1 cellular context compared by ENCODE assay signal in genomic region chr18:3655637-3656050, GRCh38.
A peak's percentile ranks its signal among the peaks of the same experiment; 100 is the strongest.
TF ChIP-seq lines count a peak whose summit lies in the region.

No MANE protein-coding gene starts in this region.

TF ChIP-seq in K562, 482 proteins besides CTCF, POLR2A, EP300 and RAD21 (continued from another document and continues in another):
- TF ChIP-seq GMEB1 (CRISPR knock-in tag; IDR thresholded peaks at IDR 0.05) (no peak; the same call in 1 of the 2 replicates), RBM14 (IDR thresholded peaks at IDR 0.05; ENCODE audit: borderline replicate concordance, insufficient read depth, low read depth, low read length) (no peak), TSC22D4 (tag; IDR thresholded peaks at IDR 0.05) (no peak), BRD4 (IDR thresholded peaks at IDR 0.05) (no peak; the same call in 1 of the 2 replicates), SFPQ (IDR thresholded peaks at IDR 0.05; ENCODE audit: low read depth, low read length) (no peak), CLOCK (CRISPR knock-in tag; IDR thresholded peaks at IDR 0.05; ENCODE audit: borderline replicate concordance) (peak; percentile 74; the same call in 1 of the 2 replicates), STAT5A (IDR thresholded peaks at IDR 0.05; ENCODE audit: borderline replicate concordance, low read length) (no peak), ZNF668 (CRISPR knock-in tag; IDR thresholded peaks at IDR 0.05) (peak; percentile 80; the same call in 1 of the 2 replicates), FOXA1 (IDR thresholded peaks at IDR 0.05; ENCODE audit: borderline replicate concordance) (no peak), ZNF408 (CRISPR knock-in tag; IDR thresholded peaks at IDR 0.05; ENCODE audit: low read depth) (no peak), TCF7 (IDR thresholded peaks at IDR 0.05; ENCODE audit: borderline replicate concordance) (no peak), HNRNPLL (IDR thresholded peaks at IDR 0.05; ENCODE audit: low read depth, low read length, poor library complexity, severe bottlenecking) (no peak), NFYB (IDR thresholded peaks at IDR 0.05; ENCODE audit: extremely low read depth, insufficient read length) (no peak), ZNF707 (CRISPR knock-in tag; conservative IDR thresholded peaks at IDR 0.05) (no peak), TCF7L2 (IDR thresholded peaks at IDR 0.05; ENCODE audit: low read depth, low read length) (no peak), USF1 (CRISPR knock-in tag; IDR thresholded peaks at IDR 0.05) (no peak), KLF16 (IDR thresholded peaks at IDR 0.05) (no peak), HDAC8 (tag; IDR thresholded peaks at IDR 0.05) (peak; percentile 87), BDP1 (IDR thresholded peaks at IDR 0.05; ENCODE audit: insufficient read depth, insufficient read length) (no peak), ZBTB26 (CRISPR knock-in tag; IDR thresholded peaks at IDR 0.05) (0 out of 2 replicates have a peak, but pooled peaks have one; percentile 12), NCOR1 (IDR thresholded peaks at IDR 0.05) (no peak), ZNF217 (CRISPR knock-in tag; IDR thresholded peaks at IDR 0.05) (no peak), ZNF121 (CRISPR knock-in tag; conservative IDR thresholded peaks at IDR 0.05) (no peak), ZNF282 (CRISPR knock-in tag; IDR thresholded peaks at IDR 0.05) (no peak), HIVEP1 (CRISPR knock-in tag; IDR thresholded peaks at IDR 0.05) (peak; percentile 72), HMG20B (CRISPR knock-in tag; IDR thresholded peaks at IDR 0.05) (0 out of 2 replicates have a peak, but pooled peaks have one; percentile 66), ZSCAN32 (CRISPR knock-in tag; IDR thresholded peaks at IDR 0.05) (no peak), ZBTB17 (CRISPR knock-in tag; IDR thresholded peaks at IDR 0.05) (peak; percentile 44; the same call in 1 of the 2 replicates), RFX7 (CRISPR knock-in tag; IDR thresholded peaks at IDR 0.05) (no peak), MAZ (CRISPR knock-in tag; conservative IDR thresholded peaks at IDR 0.05 in 1 of 2, IDR thresholded peaks at IDR 0.05 in 1 of 2) (0 out of 4 replicates have a peak, but pooled peaks of 1 of the 2 experiments have one; percentile 23), MAFF (IDR thresholded peaks at IDR 0.05; ENCODE audit: low read length) (no peak), ATF2 (CRISPR knock-in tag; IDR thresholded peaks at IDR 0.05) (no peak), ZNF79 (CRISPR knock-in tag; IDR thresholded peaks at IDR 0.05; ENCODE audit: low read depth) (0 out of 2 replicates have a peak, but pooled peaks have one; percentile 11), E2F6 (IDR thresholded peaks at IDR 0.05; ENCODE audit: borderline replicate concordance in 1 of 2, extremely low read depth in 1 of 2, insufficient read depth in 1 of 2, insufficient read length in 1 of 2, low read depth in 1 of 2, low read length in 1 of 2, poor library complexity in 1 of 2, severe bottlenecking in 1 of 2) (peak in 1 of 2 experiments; percentile 25), ZNF24 (IDR thresholded peaks at IDR 0.05) (no peak), FOSL1 (tag; conservative IDR thresholded peaks at IDR 0.05) (peak; percentile 41; the same call in 1 of the 2 replicates), ZNF407 (IDR thresholded peaks at IDR 0.05; ENCODE audit: low read depth) (no peak), TFAP4 (CRISPR knock-in tag; IDR thresholded peaks at IDR 0.05; ENCODE audit: borderline replicate concordance) (no peak), CBX1 (IDR thresholded peaks at IDR 0.05; ENCODE audit: low read depth) (no peak), COPS2 (conservative IDR thresholded peaks at IDR 0.05) (no peak), MCM3 (IDR thresholded peaks at IDR 0.05) (no peak), SMC3 (conservative IDR thresholded peaks at IDR 0.05; ENCODE audit: insufficient read depth, low read depth, low read length) (no peak), L3MBTL2 (IDR thresholded peaks at IDR 0.05) (no peak), ZNF764 (CRISPR knock-in tag; IDR thresholded peaks at IDR 0.05; ENCODE audit: low read depth) (no peak), PHB (CRISPR knock-in tag; IDR thresholded peaks at IDR 0.05) (no peak), NR2F6 (CRISPR knock-in tag; IDR thresholded peaks at IDR 0.05) (no peak), XRCC3 (IDR thresholded peaks at IDR 0.05) (no peak), TCF3 (CRISPR knock-in tag; IDR thresholded peaks at IDR 0.05) (peak; percentile 45), GABPB1 (CRISPR knock-in tag; IDR thresholded peaks at IDR 0.05) (no peak)
